7 cellular contexts compared by ENCODE assay signal in genomic region chr1:111755321-111756123, GRCh38. TPM values are rescaled to one million over a fixed set of nuclear protein-coding genes. Genes with fewer than 3 reads are reported as not detected.
DNase-seq lines count a peak whose midpoint lies in the region; ATAC-seq and TF ChIP-seq lines count a peak whose summit lies in the region.

Gene DDX20 (plus strand): TSS chr1:111755901. CDS start chr1:111755925, 24 bp downstream.

- peak within 1 kb of the TSS; percentile 97 for H3K4me3 ChIP-seq in astrocyte of the spinal cord (ENCODE audit: low read depth, low read length)

- TF ChIP-seq CTCF in astrocyte of the spinal cord (IDR thresholded peaks at IDR 0.05; ENCODE audit: low read depth, low read length), result peak; percentile 80

- DNase-seq in NCI-H2081 (lab: John Stamatoyannopoulos, UW) (peak; percentile 77 to 85), T1000 (lab: John Stamatoyannopoulos, UW) (peak; percentile 94), astrocyte of the spinal cord (ENCODE audit: low read depth, low spot score) (peak; percentile 99), hippocampal formation (lab: John Stamatoyannopoulos, UW) (peak; percentile 87 to 89), sciatic nerve (ENCODE audit: low spot score) (peak; percentile 96)

- in situ Hi-C loops in astrocyte of the spinal cord (cut with HindIII; ENCODE audit: low sequenced_read_pairs), result no loop called here

- ATAC-seq in GM18511 (IDR thresholded peaks at IDR 0.05; ENCODE audit: unreplicated experiment) (peak; percentile 91), HG03039 (IDR thresholded peaks at IDR 0.05; ENCODE audit: unreplicated experiment) (peak; percentile 77), sciatic nerve (peak; percentile 99)

- intact Hi-C loops in sciatic nerve (cut with DNase I), result loop anchor here (5.0 kb wide), 1 partner anchor 38 kb away; no protein-coding TSS in a partner anchor

RNA-seq across cellular contexts. Expression of gene DDX20, which starts in this region (rescaled TPM):
- total RNA-seq in sciatic nerve, result 9.7 TPM

Comparison
In these comparisons a context has a peak if more than half of its experiments do, and no peak if none do; other contexts are left out.
1. Peak in every context shown above with its lines: DNase-seq, ATAC-seq and H3K4me3 ChIP-seq.